Comparison of ENCODE assay signal across 20 cellular contexts in the genomic region with DNA sequence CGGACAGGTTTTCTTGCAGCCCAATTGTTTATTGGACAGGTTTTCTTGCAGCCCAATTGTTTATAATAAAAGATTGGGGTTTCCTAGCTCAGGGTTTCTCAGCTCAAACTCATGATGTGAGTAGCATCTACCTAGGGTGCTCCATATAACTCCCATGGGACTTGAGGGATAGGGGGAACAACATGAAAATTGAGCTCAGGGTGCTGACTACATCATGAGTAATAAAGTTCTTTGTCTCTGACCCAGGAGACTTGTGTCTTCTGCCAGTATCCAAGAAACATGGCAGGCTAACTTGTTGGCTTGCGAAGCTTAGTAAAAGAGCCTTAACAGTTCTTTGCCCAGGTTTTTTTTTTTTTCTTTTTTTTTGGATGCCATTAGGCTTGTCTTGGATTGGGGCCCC. TPM values are rescaled to one million over a fixed set of nuclear protein-coding genes. Genes with fewer than 3 reads are reported as not detected.
DNase-seq lines count a peak whose midpoint lies in the region; ATAC-seq and TF ChIP-seq lines count a peak whose summit lies in the region.
"Had no signal": no experiment of that assay in that cellular context is flagged by ENCODE, and none has a peak within 500 bp of the region (broad histone marks: within the 10 kb centered on the region; RNA-seq: fewer than 3 reads in every experiment).

No MANE protein-coding gene starts in this region.

- intact Hi-C loops in dendritic cell treated with granulocyte-macrophage colony-stimulating factor and Interleukin-4, amounts not matched to agents 40 ng/mL and 50 ng/mL, for 4 days (cut with micrococcal nuclease) = loop anchor here (10.0 kb wide), 1 partner anchor 69 kb away; no protein-coding TSS in a partner anchor
- intact Hi-C loops in vagina (cut with DNase I) = no loop called here

- H3K27me3 ChIP-seq in vagina = no peaks in the 10 kb centered on the region
- H3K27me3 ChIP-seq: SJCRH30 had no signal

- ATAC-seq in activated naive CD8-positive, alpha-beta T cell treated with anti-CD3 and anti-CD28 coated beads, Interleukin-2, amount 50 U/mL, for 24 hours = no peak
- ATAC-seq in GM21786 (IDR thresholded peaks at IDR 0.05; ENCODE audit: unreplicated experiment) (no peak), HG03378 (IDR thresholded peaks at IDR 0.05; ENCODE audit: unreplicated experiment) (no peak)
- ATAC-seq: K562 had no signal

- H3K4me1 Mint-ChIP-seq in activated naive CD8-positive, alpha-beta T cell treated with anti-CD3 and anti-CD28 coated beads for 36 hours = peaks cover 15% of the 10 kb centered on the region
- peaks cover 21% of the 10 kb centered on the region for H3K4me1 Mint-ChIP-seq in activated naive CD8-positive, alpha-beta T cell treated with anti-CD3 and anti-CD28 coated beads, Interleukin-2, amount 50 U/mL, for 24 hours
- peaks cover 50% of the 10 kb centered on the region for H3K4me1 Mint-ChIP-seq in dendritic cell treated with granulocyte-macrophage colony-stimulating factor and Interleukin-4, amounts not matched to agents 40 ng/mL and 50 ng/mL, for 4 days (ENCODE audit: low read depth)

- TF ChIP-seq CTCF in NB4 (IDR thresholded peaks at IDR 0.05; ENCODE audit: low read depth, low read length) (no peak), vagina (IDR thresholded peaks at IDR 0.05) (no peak)

- peak overlapping the region; percentile 3 for H3K27ac ChIP-seq in vagina
- H3K27ac ChIP-seq: 22Rv1, PC-9, SJCRH30 had no signal

- H3K36me3 Mint-ChIP-seq in activated naive CD8-positive, alpha-beta T cell treated with anti-CD3 and anti-CD28 coated beads for 36 hours = no peaks in the 10 kb centered on the region
- H3K36me3 Mint-ChIP-seq in activated naive CD8-positive, alpha-beta T cell treated with anti-CD3 and anti-CD28 coated beads, Interleukin-2, amount 50 U/mL, for 24 hours (ENCODE audit: low read depth) = no peaks in the 10 kb centered on the region
- H3K36me3 Mint-ChIP-seq in dendritic cell treated with granulocyte-macrophage colony-stimulating factor and Interleukin-4, amounts not matched to agents 40 ng/mL and 50 ng/mL, for 4 days (ENCODE audit: low read depth) = no peaks in the 10 kb centered on the region

- H3K4me3 Mint-ChIP-seq in activated naive CD8-positive, alpha-beta T cell treated with anti-CD3 and anti-CD28 coated beads for 36 hours = no peak overlapping the region
- no peak overlapping the region for H3K4me3 Mint-ChIP-seq in activated naive CD8-positive, alpha-beta T cell treated with anti-CD3 and anti-CD28 coated beads, Interleukin-2, amount 50 U/mL, for 24 hours
- H3K4me3 Mint-ChIP-seq in dendritic cell treated with granulocyte-macrophage colony-stimulating factor and Interleukin-4, amounts not matched to agents 40 ng/mL and 50 ng/mL, for 4 days = no peak overlapping the region
- H3K4me3 Mint-ChIP-seq: H9 had no signal

- peak overlapping the region; percentile 40 for H3K27ac Mint-ChIP-seq in activated naive CD8-positive, alpha-beta T cell treated with anti-CD3 and anti-CD28 coated beads for 36 hours
- H3K27ac Mint-ChIP-seq in activated naive CD8-positive, alpha-beta T cell treated with anti-CD3 and anti-CD28 coated beads, Interleukin-2, amount 50 U/mL, for 24 hours = no peak overlapping the region
- H3K27ac Mint-ChIP-seq in dendritic cell treated with granulocyte-macrophage colony-stimulating factor and Interleukin-4, amounts not matched to agents 40 ng/mL and 50 ng/mL, for 4 days = peak overlapping the region; percentile 82
- H3K27ac Mint-ChIP-seq: H9 had no signal

- H3K4me3 ChIP-seq in NB4 (ENCODE audit: low read depth, low read length) (no peak overlapping the region), vagina (no peak overlapping the region)
- H3K4me3 ChIP-seq: GM12878, K562, PC-9, SJCRH30 had no signal

- TF ChIP-seq POLR2A in NB4 (IDR thresholded peaks at IDR 0.05; ENCODE audit: extremely low read depth, insufficient read length) (no peak), vagina (IDR thresholded peaks at IDR 0.05) (no peak)

- no peak for DNase-seq in activated naive CD8-positive, alpha-beta T cell treated with anti-CD3 and anti-CD28 coated beads for 36 hours
- no peak for DNase-seq in activated naive CD8-positive, alpha-beta T cell treated with anti-CD3 and anti-CD28 coated beads, Interleukin-2, amount 50 U/mL, for 24 hours
- DNase-seq in NB4 (ENCODE audit: low read depth) (peak; percentile 73), vagina (ENCODE audit: extremely low spot score in 2 of 2) (no peak)
- DNase-seq in stimulated activated CD4-positive, alpha-beta T cell treated with anti-CD3 and anti-CD28 coated beads, Interleukin-12 subunit alpha, Interleukin-12 subunit beta, amount 100 ng/mL, for 4 hours = no peak
- DNase-seq: DMS 273 treated with DMSO at 0.1 percent for 48 hours, DND-41, GF-D8, H9, NCI-H1417 treated with DMSO at 0.1 percent for 48 hours, NCI-H1930, NCI-H526, PC-9, SJCRH30 had no signal

- peaks cover 46% of the 10 kb centered on the region for H3K4me1 ChIP-seq in vagina
- H3K4me1 ChIP-seq: SJCRH30 had no signal

- H3K9me3 ChIP-seq in vagina = no peaks in the 10 kb centered on the region
- H3K9me3 ChIP-seq: SJCRH30 had no signal

- no peaks in the 10 kb centered on the region for H3K9me3 Mint-ChIP-seq in activated naive CD8-positive, alpha-beta T cell treated with anti-CD3 and anti-CD28 coated beads for 36 hours
- no peaks in the 10 kb centered on the region for H3K9me3 Mint-ChIP-seq in activated naive CD8-positive, alpha-beta T cell treated with anti-CD3 and anti-CD28 coated beads, Interleukin-2, amount 50 U/mL, for 24 hours
- H3K9me3 Mint-ChIP-seq in dendritic cell treated with granulocyte-macrophage colony-stimulating factor and Interleukin-4, amounts not matched to agents 40 ng/mL and 50 ng/mL, for 4 days = no peaks in the 10 kb centered on the region
- H3K9me3 Mint-ChIP-seq: H9 had no signal

- H3K27me3 Mint-ChIP-seq in activated naive CD8-positive, alpha-beta T cell treated with anti-CD3 and anti-CD28 coated beads for 36 hours = peaks cover 4% of the 10 kb centered on the region
- peaks cover 2% of the 10 kb centered on the region for H3K27me3 Mint-ChIP-seq in activated naive CD8-positive, alpha-beta T cell treated with anti-CD3 and anti-CD28 coated beads, Interleukin-2, amount 50 U/mL, for 24 hours
- H3K27me3 Mint-ChIP-seq in dendritic cell treated with granulocyte-macrophage colony-stimulating factor and Interleukin-4, amounts not matched to agents 40 ng/mL and 50 ng/mL, for 4 days = peaks cover 6% of the 10 kb centered on the region

- H3K36me3 ChIP-seq in vagina = no peaks in the 10 kb centered on the region
- H3K36me3 ChIP-seq: SJCRH30 had no signal

RNA-seq across cellular contexts. Expression of gene MYCBP2, which starts 59.2 kb away (rescaled TPM):
- 10 to 100 TPM; 89.5 to 94.2 TPM for total RNA-seq in activated naive CD8-positive, alpha-beta T cell treated with anti-CD3 and anti-CD28 coated beads for 36 hours
- 191 TPM for total RNA-seq in vagina
